8 cellular contexts compared by ENCODE assay signal in genomic region chr2:200905618-200906296, GRCh38. TPM values are rescaled to one million over a fixed set of nuclear protein-coding genes. Genes with fewer than 3 reads are reported as not detected.
DNase-seq lines count a peak whose midpoint lies in the region; ATAC-seq and TF ChIP-seq lines count a peak whose summit lies in the region.

No MANE protein-coding gene starts in this region.

- intact Hi-C loops in transverse colon (cut with DNase I; ENCODE audit: low total_unique reads): loop anchor here (10.0 kb wide), 1 partner anchor 269 kb away; no protein-coding TSS in a partner anchor

- H3K27ac ChIP-seq in transverse colon: no peak overlapping the region

- H3K27me3 ChIP-seq in transverse colon: no peaks in the 10 kb centered on the region

- H3K4me3 ChIP-seq in transverse colon: no peak overlapping the region

- no peak overlapping the region for H3K4me3 Mint-ChIP-seq in nephron progenitor cell

- DNase-seq in EL (peak; percentile 68), NOMO-1 treated with DMSO at 0.1 percent for 48 hours (lab: John Stamatoyannopoulos, UW; ENCODE audit: unreplicated experiment) (peak; percentile 41), activated T-cell treated with anti-CD3 and anti-CD28 coated beads for 48 hours (ENCODE audit: low read depth) (peak; percentile 45), fibroblast of the conjunctiva (ENCODE audit: low read depth) (peak; percentile 57), nephron progenitor cell (peak; percentile 53), transverse colon (peak; percentile 82)

- no peaks in the 10 kb centered on the region for H3K9me3 ChIP-seq in transverse colon

- WGBS in transverse colon (ENCODE audit: low coverage in 1 of 2), 2 donors: 0 to 45% methylated on average over 1 to 2 of the region's 2 CpGs

- TF ChIP-seq EP300 in transverse colon (IDR thresholded peaks at IDR 0.05; ENCODE audit: low read depth): no peak

- peaks cover 0 to 27% (median 13%) of the 10 kb centered on the region in 4 donors for H3K36me3 ChIP-seq in transverse colon

- H3K4me1 Mint-ChIP-seq in nephron progenitor cell: no peaks in the 10 kb centered on the region

- H3K27ac Mint-ChIP-seq in nephron progenitor cell: no peak overlapping the region

- no peaks in the 10 kb centered on the region for H3K4me1 ChIP-seq in transverse colon

- H3K9me3 Mint-ChIP-seq in nephron progenitor cell: no peaks in the 10 kb centered on the region

- in situ Hi-C loops in transverse colon (cut with MboI; ENCODE audit: low pct_ligation_motif_present in 1 of 4, low pct_unique_long_range_greater_than_20kb in 1 of 4, low sequenced_read_pairs in 3 of 4): loop anchor here (10.0 to 25.0 kb wide), 5 partner anchors 157 to 482 kb away; partner anchors contain the start of genes HYCC2 (in 4 of the 4) and NDUFB3 (in 4 of the 4)

- H3K27me3 Mint-ChIP-seq in nephron progenitor cell (ENCODE audit: low read depth, poor library complexity): no peaks in the 10 kb centered on the region

- TF ChIP-seq CTCF in nephron progenitor cell (IDR thresholded peaks at IDR 0.05): peak; percentile 55
- peak; percentile 45 to 68 (median 60) for TF ChIP-seq CTCF in transverse colon (IDR thresholded peaks at IDR 0.05)

- ATAC-seq in HG03045 (IDR thresholded peaks at IDR 0.05; ENCODE audit: unreplicated experiment) (peak; percentile 53), HG03097 (IDR thresholded peaks at IDR 0.05; ENCODE audit: low FRiP score, unreplicated experiment) (no peak)

- peaks cover 38% of the 10 kb centered on the region for H3K36me3 Mint-ChIP-seq in nephron progenitor cell (ENCODE audit: low read depth)

- TF ChIP-seq POLR2A in transverse colon (IDR thresholded peaks at IDR 0.05): no peak

RNA-seq across cellular contexts. Expression of gene NIF3L1, which starts 16.6 kb away (rescaled TPM):
- total RNA-seq in transverse colon: 10 to 100 TPM; 14.5 to 26.6 (median 21.5) TPM

RNA-seq across cellular contexts. Expression of gene PPIL3, which starts 16.9 kb away (rescaled TPM):
- total RNA-seq in transverse colon: 10 to 100 TPM; 16.8 to 18.4 (median 17.7) TPM

RNA-seq across cellular contexts. Expression of gene CLK1, which starts 41.3 kb away (rescaled TPM):
- total RNA-seq in transverse colon: 100 to 1,000 TPM; 115 to 231 (median 127) TPM

RNA-seq across cellular contexts. Expression of gene ORC2, which starts 57.7 kb away (rescaled TPM):
- total RNA-seq in transverse colon: 10 to 100 TPM; 15.1 to 30.5 (median 20.8) TPM
